ENCODE assay signal across 14 cellular contexts in the genomic region with DNA sequence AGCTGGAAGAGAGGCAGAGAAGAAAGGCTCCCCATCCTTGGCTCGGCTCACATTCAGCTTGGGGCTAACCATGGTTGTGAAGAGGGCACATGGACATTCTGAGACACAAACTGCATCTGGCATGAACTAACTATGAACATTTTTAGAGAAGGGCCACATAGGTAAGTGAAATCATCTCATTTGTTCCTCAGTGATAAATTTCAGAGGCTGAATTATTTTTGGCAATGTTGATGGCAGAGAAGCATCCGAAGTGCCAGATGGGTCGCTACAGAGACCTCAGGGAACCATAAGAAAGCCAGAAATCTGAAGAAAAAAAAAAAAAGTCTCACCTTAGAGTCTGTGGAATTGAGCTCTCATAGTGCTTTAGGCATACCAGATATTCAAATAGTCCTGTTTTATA. TPM values are rescaled to one million over a fixed set of nuclear protein-coding genes. Genes with fewer than 3 reads are reported as not detected.
"Had no signal": no experiment of that assay in that cellular context is flagged by ENCODE, and none has a peak within 500 bp of the region (broad histone marks: within the 10 kb centered on the region; RNA-seq: fewer than 3 reads in every experiment).

No MANE protein-coding gene starts in this region.

- H3K9me3 ChIP-seq: colonic mucosa, left lung, psoas muscle, sigmoid colon, stomach, thyroid gland, vagina had no signal

- H3K27me3 ChIP-seq: colonic mucosa, sigmoid colon, stomach, thyroid gland, vagina had no signal

- ATAC-seq: naive thymus-derived CD8-positive, alpha-beta T cell; right cardiac atrium; stimulated activated effector memory CD8-positive, alpha-beta T cell treated with anti-CD3 and anti-CD28 coated beads, Interleukin-12 subunit alpha, Interleukin-12 subunit beta, amount 100 ng/mL, for 72 hours had no signal

- H3K36me3 ChIP-seq: colonic mucosa, left lung, sigmoid colon, stomach, thyroid gland, vagina had no signal

- H3K4me3 ChIP-seq: colonic mucosa, left lung, psoas muscle, sigmoid colon, stomach, thyroid gland, vagina had no signal

- DNase-seq: colonic mucosa; effector memory CD4-positive, alpha-beta T cell; kidney; left lung; psoas muscle; right cardiac atrium; sigmoid colon; stimulated activated CD4-positive, alpha-beta T cell treated with anti-CD3 and anti-CD28 coated beads, Interleukin-2, amount 100 ng/mL, for 24 hours; stimulated activated naive CD4-positive, alpha-beta T cell treated with Interleukin-2 at 50 U/mL for 16 hours; stomach; thyroid gland had no signal

- H3K4me1 ChIP-seq: colonic mucosa, left lung, sigmoid colon, thyroid gland had no signal

- H3K27ac ChIP-seq: colonic mucosa, left lung, psoas muscle, sigmoid colon, stomach, thyroid gland, vagina had no signal

RNA-seq across cellular contexts. Expression of gene FABP7, which starts 49.2 kb away (rescaled TPM):
- polyA plus RNA-seq: naive thymus-derived CD8-positive, alpha-beta T cell; sigmoid colon; stomach had no signal

RNA-seq across cellular contexts. Expression of gene SMPDL3A, which starts 58.7 kb away (rescaled TPM):
- polyA plus RNA-seq: naive thymus-derived CD8-positive, alpha-beta T cell had no signal
